In the genomic region with DNA sequence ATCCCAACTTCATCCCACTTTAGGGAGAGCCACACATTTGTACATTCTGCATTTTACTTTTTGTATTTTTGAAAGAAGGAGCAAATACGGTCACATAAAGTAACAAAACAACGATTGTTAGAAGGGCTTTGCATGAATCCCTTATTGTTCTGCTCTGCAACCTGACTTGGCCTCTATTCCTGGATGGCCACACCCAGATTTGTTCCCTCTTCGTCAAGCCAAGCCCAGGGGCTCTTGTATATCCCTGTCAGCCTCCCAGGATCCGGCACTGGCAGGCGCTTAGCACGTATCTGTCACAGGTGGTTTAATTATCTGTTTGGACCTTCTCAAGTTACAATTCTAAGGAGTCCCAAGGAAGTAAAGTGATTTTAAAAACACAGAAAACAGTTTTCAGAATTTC, we compare ENCODE assay signal across 11 cellular contexts. TPM values are rescaled to one million over a fixed set of nuclear protein-coding genes. Genes with fewer than 3 reads are reported as not detected.
A peak's percentile ranks its signal among the peaks of the same experiment; 100 is the strongest.
DNase-seq lines count a peak whose midpoint lies in the region; ATAC-seq, FAIRE-seq and TF ChIP-seq lines count a peak whose summit lies in the region.
"Had no signal": no experiment of that assay in that cellular context is flagged by ENCODE, and none has a peak within 500 bp of the region (broad histone marks: within the 10 kb centered on the region; RNA-seq: fewer than 3 reads in every experiment).

No MANE protein-coding gene starts in this region.

- H3K27ac ChIP-seq in HepG2 (ENCODE audit: extremely low read length, insufficient read depth, low read length) = no peak overlapping the region

- BruUV-seq in HepG2 (replicated peaks; lab: Mats Ljungman, UMichigan) = no TSS peak

- DNase-seq in DMS79 (lab: John Stamatoyannopoulos, UW) = peak; percentile 8
- peak; percentile 54 for DNase-seq in NCI-H526 treated with DMSO at 0.1 percent for 48 hours (lab: John Stamatoyannopoulos, UW)
- DNase-seq in foreskin melanocyte = peak; percentile 54
- DNase-seq in posterior vena cava (ENCODE audit: low spot score) = peak; percentile 46
- DNase-seq in HepG2 (ENCODE audit: low spot score) = no peak
- no peak for DNase-seq in germinal center (ENCODE audit: low spot score)
- DNase-seq: C1 segment of cervical spinal cord had no signal

- CTCF ChIA-PET in HepG2 (lab: Yijun Ruan, JAX; ENCODE audit: low intra/inter-chr PET ratio, low total read pairs) = no interaction called here

- ATAC-seq in HepG2 (no peak), GM18517 (IDR thresholded peaks at IDR 0.05; ENCODE audit: unreplicated experiment) (no peak), HG03175 (IDR thresholded peaks at IDR 0.05; ENCODE audit: unreplicated experiment) (no peak)

- no peak overlapping the region for H2AFZ ChIP-seq in HepG2 (ENCODE audit: low read length)

- no peaks in the 10 kb centered on the region for H3K27me3 ChIP-seq in HepG2 (ENCODE audit: control insufficient read depth in 1 of 2, insufficient read depth in 2 of 2, low read length in 2 of 2)

- H3K9ac ChIP-seq in HepG2 (ENCODE audit: insufficient read depth, low read depth, low read length) = no peak overlapping the region

- in situ Hi-C loops in HepG2 (cut with HindIII; ENCODE audit: extremely low pct_ligation_motif_present, low pct_unique_long_range_greater_than_20kb) = no loop called here

- H3K79me2 ChIP-seq in HepG2 (ENCODE audit: insufficient read depth, low read length) = no peaks in the 10 kb centered on the region

- peaks cover 43% of the 10 kb centered on the region for H3K4me1 ChIP-seq in HepG2 (ENCODE audit: insufficient read depth, low read length)

- WGBS in HepG2 (ENCODE audit: low lambda C conversion rate) = 88% methylated on average over 6 of the region's 6 CpGs

- H3K4me3 ChIP-seq in HepG2 (replicated peaks in 1 of 3; ENCODE audit: insufficient read depth in 1 of 3, low read depth in 2 of 3, low read length in 3 of 3) = no peak overlapping the region

- no peak for TF ChIP-seq RAD21 in HepG2 (CRISPR knock-in tag; IDR thresholded peaks at IDR 0.05)

- no peaks in the 10 kb centered on the region for H3K36me3 ChIP-seq in HepG2 (replicated peaks in 1 of 2; ENCODE audit: control insufficient read depth in 1 of 2, insufficient read depth in 2 of 2, low read length in 2 of 2)

- TF ChIP-seq POLR2A in HepG2 (IDR thresholded peaks at IDR 0.05; ENCODE audit: insufficient read depth in 1 of 2, low read depth in 2 of 2, low read length in 2 of 2) = no peak

- intact Hi-C loops in posterior vena cava (cut with DNase I) (no loop called here), HepG2 (cut with micrococcal nuclease; ENCODE audit: unreplicated experiment) (no loop called here)

- H3K9me3 ChIP-seq in HepG2 (ENCODE audit: low read length) = peaks cover 15% of the 10 kb centered on the region

- H4K20me1 ChIP-seq in HepG2 (ENCODE audit: insufficient read depth, low read length) = no peaks in the 10 kb centered on the region

- no peak for TF ChIP-seq CTCF in HepG2 (CRISPR knock-in tag; IDR thresholded peaks at IDR 0.05)

- TF ChIP-seq EP300 in HepG2 (IDR thresholded peaks at IDR 0.05; ENCODE audit: low read depth in 2 of 2, low read length in 2 of 2) (no peak), HepG2 (CRISPR knock-in tag; IDR thresholded peaks at IDR 0.05; ENCODE audit: borderline replicate concordance) (no peak)

- FAIRE-seq in HepG2 (lab: Jason Lieb, UNC) = no peak

- POLR2A ChIA-PET in HepG2 (lab: Yijun Ruan, JAX) = no interaction called here

- H3K4me2 ChIP-seq in HepG2 (ENCODE audit: low read depth, low read length) = no peak overlapping the region

TF ChIP-seq in HepG2, 621 proteins besides CTCF, POLR2A, EP300 and RAD21 (continues in another document):
- no peak for TF ChIP-seq GFI1 (CRISPR knock-in tag; IDR thresholded peaks at IDR 0.05; ENCODE audit: borderline replicate concordance)
- no peak for TF ChIP-seq ZNF747 (CRISPR knock-in tag; IDR thresholded peaks at IDR 0.05; ENCODE audit: borderline replicate concordance)
- no peak for TF ChIP-seq ELF1 (CRISPR knock-in tag; IDR thresholded peaks at IDR 0.05)
- TF ChIP-seq ZNF792 (CRISPR knock-in tag; IDR thresholded peaks at IDR 0.05) = no peak
- no peak for TF ChIP-seq RXRB (CRISPR knock-in tag; IDR thresholded peaks at IDR 0.05; ENCODE audit: borderline replicate concordance)
- TF ChIP-seq ZSCAN29 (CRISPR knock-in tag; conservative IDR thresholded peaks at IDR 0.05) = no peak
- no peak for TF ChIP-seq NR2C2 (CRISPR knock-in tag; IDR thresholded peaks at IDR 0.05; ENCODE audit: borderline replicate concordance)
- no peak for TF ChIP-seq MXD4 (CRISPR knock-in tag; IDR thresholded peaks at IDR 0.05)
- TF ChIP-seq, protein P1, sequence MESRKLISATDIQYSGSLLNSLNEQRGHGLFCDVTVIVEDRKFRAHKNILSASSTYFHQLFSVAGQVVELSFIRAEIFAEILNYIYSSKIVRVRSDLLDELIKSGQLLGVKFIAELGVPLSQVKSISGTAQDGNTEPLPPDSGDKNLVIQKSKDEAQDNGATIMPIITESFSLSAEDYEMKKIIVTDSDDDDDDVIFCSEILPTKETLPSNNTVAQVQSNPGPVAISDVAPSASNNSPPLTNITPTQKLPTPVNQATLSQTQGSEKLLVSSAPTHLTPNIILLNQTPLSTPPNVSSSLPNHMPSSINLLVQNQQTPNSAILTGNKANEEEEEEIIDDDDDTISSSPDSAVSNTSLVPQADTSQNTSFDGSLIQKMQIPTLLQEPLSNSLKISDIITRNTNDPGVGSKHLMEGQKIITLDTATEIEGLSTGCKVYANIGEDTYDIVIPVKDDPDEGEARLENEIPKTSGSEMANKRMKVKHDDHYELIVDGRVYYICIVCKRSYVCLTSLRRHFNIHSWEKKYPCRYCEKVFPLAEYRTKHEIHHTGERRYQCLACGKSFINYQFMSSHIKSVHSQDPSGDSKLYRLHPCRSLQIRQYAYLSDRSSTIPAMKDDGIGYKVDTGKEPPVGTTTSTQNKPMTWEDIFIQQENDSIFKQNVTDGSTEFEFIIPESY (CRISPR knock-in tag; IDR thresholded peaks at IDR 0.05) = no peak
- no peak for TF ChIP-seq NONO (IDR thresholded peaks at IDR 0.05)
- TF ChIP-seq NONO (CRISPR knock-in tag; conservative IDR thresholded peaks at IDR 0.05) = no peak
- TF ChIP-seq ZFY (CRISPR knock-in tag; IDR thresholded peaks at IDR 0.05) = no peak
- no peak for TF ChIP-seq ZNF101 (CRISPR knock-in tag; IDR thresholded peaks at IDR 0.05; ENCODE audit: borderline replicate concordance, low read depth)
- TF ChIP-seq, protein P2, sequence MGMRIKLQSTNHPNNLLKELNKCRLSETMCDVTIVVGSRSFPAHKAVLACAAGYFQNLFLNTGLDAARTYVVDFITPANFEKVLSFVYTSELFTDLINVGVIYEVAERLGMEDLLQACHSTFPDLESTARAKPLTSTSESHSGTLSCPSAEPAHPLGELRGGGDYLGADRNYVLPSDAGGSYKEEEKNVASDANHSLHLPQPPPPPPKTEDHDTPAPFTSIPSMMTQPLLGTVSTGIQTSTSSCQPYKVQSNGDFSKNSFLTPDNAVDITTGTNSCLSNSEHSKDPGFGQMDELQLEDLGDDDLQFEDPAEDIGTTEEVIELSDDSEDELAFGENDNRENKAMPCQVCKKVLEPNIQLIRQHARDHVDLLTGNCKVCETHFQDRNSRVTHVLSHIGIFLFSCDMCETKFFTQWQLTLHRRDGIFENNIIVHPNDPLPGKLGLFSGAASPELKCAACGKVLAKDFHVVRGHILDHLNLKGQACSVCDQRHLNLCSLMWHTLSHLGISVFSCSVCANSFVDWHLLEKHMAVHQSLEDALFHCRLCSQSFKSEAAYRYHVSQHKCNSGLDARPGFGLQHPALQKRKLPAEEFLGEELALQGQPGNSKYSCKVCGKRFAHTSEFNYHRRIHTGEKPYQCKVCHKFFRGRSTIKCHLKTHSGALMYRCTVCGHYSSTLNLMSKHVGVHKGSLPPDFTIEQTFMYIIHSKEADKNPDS (CRISPR knock-in tag; IDR thresholded peaks at IDR 0.05) = no peak
- TF ChIP-seq, protein P3, sequence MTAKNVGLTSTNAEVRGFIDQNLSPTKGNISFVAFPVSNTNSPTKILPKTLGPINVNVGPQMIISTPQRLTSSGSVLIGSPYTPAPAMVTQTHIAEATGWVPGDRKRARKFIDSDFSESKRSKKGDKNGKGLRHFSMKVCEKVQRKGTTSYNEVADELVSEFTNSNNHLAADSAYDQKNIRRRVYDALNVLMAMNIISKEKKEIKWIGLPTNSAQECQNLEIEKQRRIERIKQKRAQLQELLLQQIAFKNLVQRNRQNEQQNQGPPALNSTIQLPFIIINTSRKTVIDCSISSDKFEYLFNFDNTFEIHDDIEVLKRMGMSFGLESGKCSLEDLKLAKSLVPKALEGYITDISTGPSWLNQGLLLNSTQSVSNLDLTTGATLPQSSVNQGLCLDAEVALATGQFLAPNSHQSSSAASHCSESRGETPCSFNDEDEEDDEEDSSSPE (CRISPR knock-in tag; IDR thresholded peaks at IDR 0.05) = no peak

RNA-seq across cellular contexts. Expression of a gene that starts 28.0 kb away (rescaled TPM):
- total RNA-seq in posterior vena cava (not detected), HepG2 (2016; rRNA removed; fragmentation: Illumina TruSeq; extraction: Trizol) (5.2 and 5.6 TPM in 2 replicates)
- 4.7 and 6.3 TPM in 2 replicates for total RNA-seq in HepG2 (2016; cell fraction: cytosol; rRNA removed; fragmentation: Illumina TruSeq; extraction: Trizol; ENCODE audit: low read depth)
- 6.2 TPM in 1 of 2 replicates, not detected in the other for total RNA-seq in HepG2 (2016; cell fraction: insoluble cytoplasmic fraction; rRNA removed; fragmentation: Illumina TruSeq; extraction: Trizol)
- 6.0 and 8.4 TPM in 2 replicates for total RNA-seq in HepG2 (2016; cell fraction: membrane; rRNA removed; fragmentation: Illumina TruSeq; extraction: Trizol)
- 2.3 and 5.6 TPM in 2 replicates for total RNA-seq in HepG2 (2016; cell fraction: nucleus; rRNA removed; fragmentation: Illumina TruSeq; extraction: Trizol)
- 7.6 and 8.6 TPM in 2 replicates for polyA plus RNA-seq in HepG2 (2011; rRNA removed)
- polyA plus RNA-seq in HepG2 (2011; cell fraction: cytosol; rRNA removed) = 9.1 and 18.4 TPM in 2 replicates
- polyA plus RNA-seq in HepG2 (2011; cell fraction: nucleus; rRNA removed) = 5.7 and 7.5 TPM in 2 replicates
- 10.0 and 16.7 TPM in 2 replicates for polyA plus RNA-seq in HepG2 (2012)
- 13.6 and 17.8 TPM in 2 replicates for polyA plus RNA-seq in HepG2 (2016; cell fraction: cytosol; fragmentation: Illumina TruSeq; extraction: Trizol; ENCODE audit: low read depth)
- polyA plus RNA-seq in HepG2 (2016; cell fraction: insoluble cytoplasmic fraction; fragmentation: Illumina TruSeq; extraction: Trizol; ENCODE audit: low read depth) = 11.2 and 14.9 TPM in 2 replicates
- 16.4 and 19.1 TPM in 2 replicates for polyA plus RNA-seq in HepG2 (2016; cell fraction: membrane; fragmentation: Illumina TruSeq; extraction: Trizol; ENCODE audit: low read depth)
- 6.9 and 8.0 TPM in 2 replicates for polyA plus RNA-seq in HepG2 (2016; cell fraction: nucleus; fragmentation: Illumina TruSeq; extraction: Trizol; ENCODE audit: insufficient read depth, low read depth)
- polyA minus RNA-seq in HepG2 (2011; rRNA and poly(A)+ RNA removed; ENCODE audit: low replicate concordance) = 6.5 TPM in 1 of 2 replicates, not detected in the other
- polyA minus RNA-seq in HepG2 (2011; cell fraction: cytosol; rRNA and poly(A)+ RNA removed) = 4.6 TPM in 1 of 2 replicates, not detected in the other
- 0.62 and 1.2 TPM in 2 replicates for polyA minus RNA-seq in HepG2 (2011; cell fraction: nucleus; rRNA and poly(A)+ RNA removed)
- total RNA-seq: activated CD8-positive, alpha-beta memory T cell treated with anti-CD3 and anti-CD28 coated beads for 36 hours; glomerular endothelial cell had no signal

Comparison
In these comparisons a context has a peak if more than half of its experiments do, and no peak if none do; other contexts are left out.
1. DNase-seq: peak in DMS79 (single experiment), NCI-H526 treated with DMSO at 0.1 percent for 48 hours (single experiment), foreskin melanocyte (single experiment) and posterior vena cava (single experiment); none in HepG2 (single experiment) and germinal center (single experiment).